8 cellular contexts compared by ENCODE assay signal in the genomic region with DNA sequence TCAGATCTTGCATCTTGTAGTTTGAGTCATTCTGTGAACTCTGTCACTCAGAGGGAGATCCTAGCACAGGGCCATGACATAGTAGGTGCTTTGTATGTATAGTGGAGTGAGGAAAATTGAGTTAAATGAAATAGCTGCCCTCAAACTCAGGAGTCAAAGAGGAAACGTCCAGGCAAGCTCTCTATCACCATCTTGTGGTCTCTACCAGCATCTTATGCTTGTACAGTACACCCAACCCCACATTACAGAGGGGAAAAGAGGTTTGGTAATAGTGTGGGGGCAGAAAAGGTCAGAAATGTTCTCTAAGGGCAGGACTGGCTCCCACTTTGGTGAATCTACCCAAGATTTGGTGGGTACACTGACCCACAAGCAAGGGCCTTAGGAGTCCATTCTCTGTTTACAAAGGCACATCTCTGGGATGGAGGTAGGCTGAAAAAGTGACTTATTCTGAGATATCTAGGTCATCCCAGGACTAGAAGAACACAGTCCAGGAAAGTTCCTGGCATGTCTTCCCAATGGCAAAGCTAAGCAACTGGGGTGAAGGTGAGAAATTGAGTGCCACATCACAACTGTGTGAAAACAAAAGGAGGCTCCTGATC.
A peak's percentile ranks its signal among the peaks of the same experiment; 100 is the strongest.
DNase-seq lines count a peak whose midpoint lies in the region; ATAC-seq and TF ChIP-seq lines count a peak whose summit lies in the region.

No MANE protein-coding gene starts in this region.

- H3K27me3 ChIP-seq in cardiac muscle cell = no peaks in the 10 kb centered on the region
- H3K27me3 ChIP-seq in spleen (replicated peaks in 1 of 7) = peaks cover 0 to 11% (median 0%) of the 10 kb centered on the region in 7 donors
- no peaks in the 10 kb centered on the region for H3K27me3 ChIP-seq in CD4-positive, alpha-beta T cell (ENCODE audit: control insufficient read depth, insufficient read depth, low read length)

- H3K4me1 ChIP-seq in cardiac muscle cell (ENCODE audit: low read depth) (no peaks in the 10 kb centered on the region), spleen (no peaks in the 10 kb centered on the region)

- TF ChIP-seq EP300 in Ishikawa (IDR thresholded peaks at IDR 0.05; ENCODE audit: borderline replicate concordance) = no peak

- no peaks in the 10 kb centered on the region for H3K9me3 Mint-ChIP-seq in progenitor cell of endocrine pancreas (ENCODE audit: low read depth)
- H3K9me3 Mint-ChIP-seq in CD4-positive, alpha-beta T cell = no peaks in the 10 kb centered on the region

- WGBS in spleen, 5 donors = 0 to 5% (median 3%) methylated on average over 1 of the region's 1 CpG

- intact Hi-C loops in left cardiac atrium (cut with DNase I) (loop anchor here in 1 of 2 donors (2.0 kb wide), 1 partner anchor 699 kb away; no protein-coding TSS in a partner anchor), spleen (cut with DNase I; ENCODE audit: low total_unique reads) (loop anchor here (5.0 kb wide), 1 partner anchor 167 kb away; no protein-coding TSS in a partner anchor)
- intact Hi-C loops in CD4-positive, alpha-beta T cell (cut with DNase I, micrococcal nuclease) = no loop called here

- no peak for TF ChIP-seq POLR2A in spleen (IDR thresholded peaks at IDR 0.05)

- no peaks in the 10 kb centered on the region for H3K27me3 Mint-ChIP-seq in progenitor cell of endocrine pancreas
- no peaks in the 10 kb centered on the region for H3K27me3 Mint-ChIP-seq in CD4-positive, alpha-beta T cell

- peak; percentile 1 to 44 for DNase-seq in cardiac muscle cell (ENCODE audit: low read depth in 1 of 2, low spot score in 1 of 2)
- DNase-seq in left cardiac atrium = no peak
- DNase-seq in astrocyte of the cerebellum (ENCODE audit: low read depth) = no peak
- no peak for DNase-seq in progenitor cell of endocrine pancreas (ENCODE audit: low spot score, unreplicated experiment)
- no peak for DNase-seq in spleen
- no peak for DNase-seq in CD4-positive, alpha-beta T cell
- no peak for DNase-seq in OCI-M2 (lab: John Stamatoyannopoulos, UW; ENCODE audit: unreplicated experiment)

- H3K9me3 ChIP-seq in cardiac muscle cell (ENCODE audit: low read depth) = no peaks in the 10 kb centered on the region
- H3K9me3 ChIP-seq in spleen = no peaks in the 10 kb centered on the region
- H3K9me3 ChIP-seq in CD4-positive, alpha-beta T cell (ENCODE audit: control insufficient read depth, low read length) = no peaks in the 10 kb centered on the region

- H3K4me1 Mint-ChIP-seq in progenitor cell of endocrine pancreas (ENCODE audit: low read depth) = no peaks in the 10 kb centered on the region
- no peaks in the 10 kb centered on the region for H3K4me1 Mint-ChIP-seq in CD4-positive, alpha-beta T cell (ENCODE audit: low read depth)

- CTCF ChIA-PET in CD4-positive, alpha-beta T cell (lab: Charles Lee) = no interaction called here

- in situ Hi-C loops in astrocyte of the cerebellum (cut with HindIII; ENCODE audit: low sequenced_read_pairs) = no loop called here

- TF ChIP-seq CTCF in cardiac muscle cell (IDR thresholded peaks at IDR 0.05; ENCODE audit: low read depth, low read length) = peak; percentile 33
- peak; percentile 69 for TF ChIP-seq CTCF in astrocyte of the cerebellum (IDR thresholded peaks at IDR 0.05; ENCODE audit: low read depth, low read length, missing control alignments)
- peak; percentile 70 for TF ChIP-seq CTCF in progenitor cell of endocrine pancreas (IDR thresholded peaks at IDR 0.05; ENCODE audit: unreplicated experiment)
- TF ChIP-seq CTCF in spleen (IDR thresholded peaks at IDR 0.05 in 8 of 11, conservative IDR thresholded peaks at IDR 0.05 in 3 of 11) = peak in 2 of 11 experiments; percentile 17 to 18
- TF ChIP-seq CTCF in CD4-positive, alpha-beta T cell (IDR thresholded peaks at IDR 0.05) = no peak

- peak; percentile 36; the same call in 1 of the 2 replicates for TF ChIP-seq RAD21 in Ishikawa (IDR thresholded peaks at IDR 0.05; ENCODE audit: low read depth)

- no peak overlapping the region for H3K4me3 ChIP-seq in cardiac muscle cell
- no peak overlapping the region for H3K4me3 ChIP-seq in astrocyte of the cerebellum (ENCODE audit: low read depth, low read length)
- H3K4me3 ChIP-seq in spleen = no peak overlapping the region

- H3K4me3 Mint-ChIP-seq in progenitor cell of endocrine pancreas (ENCODE audit: low read depth) = no peak overlapping the region
- H3K4me3 Mint-ChIP-seq in CD4-positive, alpha-beta T cell = no peak overlapping the region

- POLR2A ChIA-PET in CD4-positive, alpha-beta T cell (lab: Charles Lee) = no interaction called here

- no peak overlapping the region for H3K27ac Mint-ChIP-seq in progenitor cell of endocrine pancreas
- H3K27ac Mint-ChIP-seq in CD4-positive, alpha-beta T cell = no peak overlapping the region

- H3K27ac ChIP-seq in cardiac muscle cell (no peak overlapping the region), spleen (no peak overlapping the region)
- no peak overlapping the region for H3K27ac ChIP-seq in CD4-positive, alpha-beta T cell (ENCODE audit: low read depth, low read length)

- H3K36me3 ChIP-seq in cardiac muscle cell = no peaks in the 10 kb centered on the region
- H3K36me3 ChIP-seq in spleen = no peaks in the 10 kb centered on the region

- H3K36me3 Mint-ChIP-seq in progenitor cell of endocrine pancreas (ENCODE audit: insufficient read depth) = no peaks in the 10 kb centered on the region
- no peaks in the 10 kb centered on the region for H3K36me3 Mint-ChIP-seq in CD4-positive, alpha-beta T cell (ENCODE audit: low read depth)

- ATAC-seq in left cardiac atrium = no peak
- no peak for ATAC-seq in CD4-positive, alpha-beta T cell (ENCODE audit: poor library complexity)

TF ChIP-seq in Ishikawa, 13 proteins besides CTCF, POLR2A, EP300 and RAD21:
- TF ChIP-seq TAF1 (IDR thresholded peaks at IDR 0.05; ENCODE audit: low read depth) (no peak), CEBPB (IDR thresholded peaks at IDR 0.05) (no peak), TEAD4 (IDR thresholded peaks at IDR 0.05) (no peak), FOXM1 (IDR thresholded peaks at IDR 0.05; ENCODE audit: borderline replicate concordance, low read depth) (no peak), EGR1 (IDR thresholded peaks at IDR 0.05) (no peak), TCF12 (IDR thresholded peaks at IDR 0.05; ENCODE audit: low read depth) (no peak), ZBTB7A (IDR thresholded peaks at IDR 0.05; ENCODE audit: low read depth) (no peak), CREB1 (IDR thresholded peaks at IDR 0.05; ENCODE audit: low read depth) (no peak), YY1 (IDR thresholded peaks at IDR 0.05; ENCODE audit: low read depth) (no peak), NFIC (IDR thresholded peaks at IDR 0.05) (no peak)
- TF ChIP-seq, protein P1, sequence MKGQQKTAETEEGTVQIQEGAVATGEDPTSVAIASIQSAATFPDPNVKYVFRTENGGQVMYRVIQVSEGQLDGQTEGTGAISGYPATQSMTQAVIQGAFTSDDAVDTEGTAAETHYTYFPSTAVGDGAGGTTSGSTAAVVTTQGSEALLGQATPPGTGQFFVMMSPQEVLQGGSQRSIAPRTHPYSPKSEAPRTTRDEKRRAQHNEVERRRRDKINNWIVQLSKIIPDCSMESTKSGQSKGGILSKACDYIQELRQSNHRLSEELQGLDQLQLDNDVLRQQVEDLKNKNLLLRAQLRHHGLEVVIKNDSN (IDR thresholded peaks at IDR 0.05) = no peak
- TF ChIP-seq, protein P2, sequence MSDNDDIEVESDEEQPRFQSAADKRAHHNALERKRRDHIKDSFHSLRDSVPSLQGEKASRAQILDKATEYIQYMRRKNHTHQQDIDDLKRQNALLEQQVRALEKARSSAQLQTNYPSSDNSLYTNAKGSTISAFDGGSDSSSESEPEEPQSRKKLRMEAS (IDR thresholded peaks at IDR 0.05) = no peak
- TF ChIP-seq, protein P3, sequence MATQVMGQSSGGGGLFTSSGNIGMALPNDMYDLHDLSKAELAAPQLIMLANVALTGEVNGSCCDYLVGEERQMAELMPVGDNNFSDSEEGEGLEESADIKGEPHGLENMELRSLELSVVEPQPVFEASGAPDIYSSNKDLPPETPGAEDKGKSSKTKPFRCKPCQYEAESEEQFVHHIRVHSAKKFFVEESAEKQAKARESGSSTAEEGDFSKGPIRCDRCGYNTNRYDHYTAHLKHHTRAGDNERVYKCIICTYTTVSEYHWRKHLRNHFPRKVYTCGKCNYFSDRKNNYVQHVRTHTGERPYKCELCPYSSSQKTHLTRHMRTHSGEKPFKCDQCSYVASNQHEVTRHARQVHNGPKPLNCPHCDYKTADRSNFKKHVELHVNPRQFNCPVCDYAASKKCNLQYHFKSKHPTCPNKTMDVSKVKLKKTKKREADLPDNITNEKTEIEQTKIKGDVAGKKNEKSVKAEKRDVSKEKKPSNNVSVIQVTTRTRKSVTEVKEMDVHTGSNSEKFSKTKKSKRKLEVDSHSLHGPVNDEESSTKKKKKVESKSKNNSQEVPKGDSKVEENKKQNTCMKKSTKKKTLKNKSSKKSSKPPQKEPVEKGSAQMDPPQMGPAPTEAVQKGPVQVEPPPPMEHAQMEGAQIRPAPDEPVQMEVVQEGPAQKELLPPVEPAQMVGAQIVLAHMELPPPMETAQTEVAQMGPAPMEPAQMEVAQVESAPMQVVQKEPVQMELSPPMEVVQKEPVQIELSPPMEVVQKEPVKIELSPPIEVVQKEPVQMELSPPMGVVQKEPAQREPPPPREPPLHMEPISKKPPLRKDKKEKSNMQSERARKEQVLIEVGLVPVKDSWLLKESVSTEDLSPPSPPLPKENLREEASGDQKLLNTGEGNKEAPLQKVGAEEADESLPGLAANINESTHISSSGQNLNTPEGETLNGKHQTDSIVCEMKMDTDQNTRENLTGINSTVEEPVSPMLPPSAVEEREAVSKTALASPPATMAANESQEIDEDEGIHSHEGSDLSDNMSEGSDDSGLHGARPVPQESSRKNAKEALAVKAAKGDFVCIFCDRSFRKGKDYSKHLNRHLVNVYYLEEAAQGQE (IDR thresholded peaks at IDR 0.05; ENCODE audit: low read depth) = no peak

Comparison
In these comparisons a context has a peak if more than half of its experiments do, and no peak if none do; other contexts are left out.
1. DNase-seq: peak in cardiac muscle cell (2 of 2); none in left cardiac atrium (single experiment), astrocyte of the cerebellum (single experiment), progenitor cell of endocrine pancreas (single experiment), spleen (single experiment), CD4-positive, alpha-beta T cell (0 of 10) and OCI-M2 (single experiment).